In the genomic region with DNA sequence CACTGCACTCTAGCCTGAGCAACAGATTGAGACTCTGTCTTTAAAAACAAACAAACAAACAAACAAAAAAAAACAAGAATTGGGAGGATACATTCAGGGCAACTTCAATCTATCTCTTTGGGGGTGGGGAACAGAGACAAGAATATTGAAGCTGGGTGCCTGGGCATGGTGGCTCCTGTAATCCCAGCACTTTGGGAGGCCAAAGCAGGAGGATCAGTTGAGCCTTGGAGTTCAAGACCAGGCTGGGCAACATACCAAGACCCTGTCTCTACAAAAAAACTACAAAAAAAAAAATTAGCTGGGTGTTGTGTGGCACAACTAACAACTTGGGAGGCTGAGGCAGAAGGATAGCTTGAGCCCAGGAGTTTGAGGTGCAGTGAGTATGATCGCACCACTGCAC, we compare ENCODE assay signal across 8 cellular contexts. TPM values are rescaled to one million over a fixed set of nuclear protein-coding genes. Genes with fewer than 3 reads are reported as not detected.
A peak's percentile ranks its signal among the peaks of the same experiment; 100 is the strongest.
DNase-seq lines count a peak whose midpoint lies in the region; ATAC-seq, FAIRE-seq and TF ChIP-seq lines count a peak whose summit lies in the region.

No MANE protein-coding gene starts in this region.

- 21% methylated on average over 1 of the region's 1 CpG for WGBS in HepG2 (ENCODE audit: low lambda C conversion rate)

- H3K9me3 ChIP-seq in HepG2 (ENCODE audit: low read length) (no peaks in the 10 kb centered on the region), tibial artery (no peaks in the 10 kb centered on the region)

- no peak overlapping the region for H2AFZ ChIP-seq in HepG2 (ENCODE audit: low read length)

- H3K4me2 ChIP-seq in HepG2 (ENCODE audit: low read depth, low read length) = peak overlapping the region; percentile 88

- H3K9ac ChIP-seq in HepG2 (ENCODE audit: insufficient read depth, low read depth, low read length) = peak overlapping the region; percentile 89

- peak overlapping the region; percentile 72 for H3K27ac ChIP-seq in HepG2 (ENCODE audit: extremely low read length, insufficient read depth, low read length)
- peak overlapping the region in 1 of 2 donors; percentile 65 for H3K27ac ChIP-seq in tibial artery

- H3K4me1 Mint-ChIP-seq in activated T-cell treated with anti-CD3 and anti-CD28 coated beads, Interleukin-2, amount 50 U/mL, for 4 hours (ENCODE audit: low read depth) = peaks cover 46% of the 10 kb centered on the region
- H3K4me1 Mint-ChIP-seq in activated naive CD8-positive, alpha-beta T cell treated with anti-CD3 and anti-CD28 coated beads for 36 hours = peaks cover 39% of the 10 kb centered on the region

- no peaks in the 10 kb centered on the region for H3K27me3 Mint-ChIP-seq in activated T-cell treated with anti-CD3 and anti-CD28 coated beads, Interleukin-2, amount 50 U/mL, for 4 hours (ENCODE audit: low read depth)
- no peaks in the 10 kb centered on the region for H3K27me3 Mint-ChIP-seq in activated naive CD8-positive, alpha-beta T cell treated with anti-CD3 and anti-CD28 coated beads for 36 hours

- TSS peak; percentile 57 for BruUV-seq in HepG2 (replicated peaks; lab: Mats Ljungman, UMichigan)

- no peak for TF ChIP-seq POLR2A in HepG2 (IDR thresholded peaks at IDR 0.05; ENCODE audit: insufficient read depth in 1 of 2, low read depth in 2 of 2, low read length in 2 of 2)
- TF ChIP-seq POLR2A in erythroblast (IDR thresholded peaks at IDR 0.05; ENCODE audit: low read length) = no peak

- no peak for TF ChIP-seq RAD21 in HepG2 (CRISPR knock-in tag; IDR thresholded peaks at IDR 0.05)

- H3K4me3 Mint-ChIP-seq in activated T-cell treated with anti-CD3 and anti-CD28 coated beads, Interleukin-2, amount 50 U/mL, for 4 hours = peak overlapping the region; percentile 85
- H3K4me3 Mint-ChIP-seq in activated naive CD8-positive, alpha-beta T cell treated with anti-CD3 and anti-CD28 coated beads for 36 hours = peak overlapping the region; percentile 90

- H3K9me3 Mint-ChIP-seq in activated T-cell treated with anti-CD3 and anti-CD28 coated beads, Interleukin-2, amount 50 U/mL, for 4 hours = no peaks in the 10 kb centered on the region
- no peaks in the 10 kb centered on the region for H3K9me3 Mint-ChIP-seq in activated naive CD8-positive, alpha-beta T cell treated with anti-CD3 and anti-CD28 coated beads for 36 hours

- FAIRE-seq in HepG2 (lab: Jason Lieb, UNC) = no peak

- in situ Hi-C loops in HepG2 (cut with HindIII; ENCODE audit: extremely low pct_ligation_motif_present, low pct_unique_long_range_greater_than_20kb) = no loop called here

- POLR2A ChIA-PET in HepG2 (lab: Yijun Ruan, JAX) = interaction anchor here (1.1 kb wide), 1 partner anchor 9 kb away, joined by 3 read pairs; no protein-coding TSS in a partner anchor

- intact Hi-C loops in HepG2 (cut with micrococcal nuclease; ENCODE audit: unreplicated experiment) (no loop called here), tibial artery (cut with DNase I; ENCODE audit: low total_unique reads) (loop anchor here (10.0 kb wide), 1 partner anchor 50 kb away; no protein-coding TSS in a partner anchor)

- peaks cover 3% of the 10 kb centered on the region; the same call in 1 of the 2 replicates for H4K20me1 ChIP-seq in HepG2 (ENCODE audit: insufficient read depth, low read length)

- H3K27me3 ChIP-seq in HepG2 (ENCODE audit: control insufficient read depth in 1 of 2, insufficient read depth in 2 of 2, low read length in 2 of 2) (no peaks in the 10 kb centered on the region; a peak in 1 of 5 replicates), tibial artery (no peaks in the 10 kb centered on the region)

- peaks cover 52% of the 10 kb centered on the region for H3K79me2 ChIP-seq in HepG2 (ENCODE audit: insufficient read depth, low read length)

- TF ChIP-seq CTCF in HepG2 (CRISPR knock-in tag; IDR thresholded peaks at IDR 0.05) (no peak), tibial artery (IDR thresholded peaks at IDR 0.05) (no peak)

- no peak for DNase-seq in activated T-cell treated with anti-CD3 and anti-CD28 coated beads, Interleukin-2, amount 50 U/mL, for 4 hours
- DNase-seq in activated T-cell treated with anti-CD3 and anti-CD28 coated beads, Interleukin-2, amount 50 U/mL, for 48 hours = no peak
- no peak for DNase-seq in activated naive CD8-positive, alpha-beta T cell treated with anti-CD3 and anti-CD28 coated beads for 36 hours
- DNase-seq in HepG2 (ENCODE audit: low spot score) (no peak), tibial artery (no peak), kidney glomerular epithelial cell (lab: John Stamatoyannopoulos, UW) (no peak), erythroblast (lab: John Stamatoyannopoulos, UW) (no peak)

- no peaks in the 10 kb centered on the region for H3K36me3 Mint-ChIP-seq in activated T-cell treated with anti-CD3 and anti-CD28 coated beads, Interleukin-2, amount 50 U/mL, for 4 hours (ENCODE audit: insufficient read depth)
- H3K36me3 Mint-ChIP-seq in activated naive CD8-positive, alpha-beta T cell treated with anti-CD3 and anti-CD28 coated beads for 36 hours = peaks cover 17% of the 10 kb centered on the region

- H3K4me1 ChIP-seq in HepG2 (ENCODE audit: insufficient read depth, low read length) (peaks cover 77% of the 10 kb centered on the region), tibial artery (peaks cover 9 to 34% (median 19%) of the 10 kb centered on the region in 4 donors)

- H3K36me3 ChIP-seq in HepG2 (replicated peaks in 1 of 2; ENCODE audit: control insufficient read depth in 1 of 2, insufficient read depth in 2 of 2, low read length in 2 of 2) (no peaks in the 10 kb centered on the region; a peak in 1 of 5 replicates), tibial artery (no peaks in the 10 kb centered on the region)

- H3K27ac Mint-ChIP-seq in activated naive CD8-positive, alpha-beta T cell treated with anti-CD3 and anti-CD28 coated beads for 36 hours = peak overlapping the region; percentile 78

- CTCF ChIA-PET in HepG2 (lab: Yijun Ruan, JAX; ENCODE audit: low intra/inter-chr PET ratio, low total read pairs) = no interaction called here

- H3K4me3 ChIP-seq in HepG2 (replicated peaks in 1 of 3; ENCODE audit: insufficient read depth in 1 of 3, low read depth in 2 of 3, low read length in 3 of 3) = peak overlapping the region; percentile 90 to 96 (median 92)
- H3K4me3 ChIP-seq in tibial artery = peak overlapping the region; percentile 65 to 69

- no peak for ATAC-seq in activated T-cell treated with anti-CD3 and anti-CD28 coated beads, Interleukin-2, amount 50 U/mL, for 4 hours
- ATAC-seq in HepG2 (no peak), GM18909 (IDR thresholded peaks at IDR 0.05; ENCODE audit: poor library complexity, unreplicated experiment) (no peak)

- TF ChIP-seq EP300 in HepG2 (IDR thresholded peaks at IDR 0.05; ENCODE audit: low read depth in 2 of 2, low read length in 2 of 2) (no peak), HepG2 (CRISPR knock-in tag; IDR thresholded peaks at IDR 0.05; ENCODE audit: borderline replicate concordance) (no peak)

RNA-seq across cellular contexts. Expression of gene LETM1, which starts 1.2 kb away (rescaled TPM):
- 100 to 1,000 TPM; 128 to 141 (median 133) TPM for total RNA-seq in activated T-cell treated with anti-CD3 and anti-CD28 coated beads, Interleukin-2, amount 50 U/mL, for 4 hours
- 10 to 100 TPM; 76.6 to 77.3 TPM for total RNA-seq in activated naive CD8-positive, alpha-beta T cell treated with anti-CD3 and anti-CD28 coated beads for 36 hours
- total RNA-seq in HepG2 (2016; rRNA removed; fragmentation: Illumina TruSeq; extraction: Trizol) = 29.4 and 41.6 TPM in 2 replicates
- 5.3 and 7.1 TPM in 2 replicates for total RNA-seq in HepG2 (2016; cell fraction: cytosol; rRNA removed; fragmentation: Illumina TruSeq; extraction: Trizol; ENCODE audit: low read depth)
- 25.4 and 43.2 TPM in 2 replicates for total RNA-seq in HepG2 (2016; cell fraction: insoluble cytoplasmic fraction; rRNA removed; fragmentation: Illumina TruSeq; extraction: Trizol)
- 10.6 and 10.8 TPM in 2 replicates for total RNA-seq in HepG2 (2016; cell fraction: membrane; rRNA removed; fragmentation: Illumina TruSeq; extraction: Trizol)
- 39.8 and 46.4 TPM in 2 replicates for total RNA-seq in HepG2 (2016; cell fraction: nucleus; rRNA removed; fragmentation: Illumina TruSeq; extraction: Trizol)
- 9.7 and 14.7 TPM in 2 replicates for polyA plus RNA-seq in HepG2 (2011; rRNA removed)
- 6.3 and 8.5 TPM in 2 replicates for polyA plus RNA-seq in HepG2 (2011; cell fraction: cytosol; rRNA removed)
- 56.2 and 61.1 TPM in 2 replicates for polyA plus RNA-seq in HepG2 (2011; cell fraction: nucleus; rRNA removed)
- 12.6 and 16.7 TPM in 2 replicates for polyA plus RNA-seq in HepG2 (2012)
- 1.6 and 2.1 TPM in 2 replicates for polyA plus RNA-seq in HepG2 (2016; cell fraction: cytosol; fragmentation: Illumina TruSeq; extraction: Trizol; ENCODE audit: low read depth)
- 14.8 and 19.6 TPM in 2 replicates for polyA plus RNA-seq in HepG2 (2016; cell fraction: insoluble cytoplasmic fraction; fragmentation: Illumina TruSeq; extraction: Trizol; ENCODE audit: low read depth)
- polyA plus RNA-seq in HepG2 (2016; cell fraction: membrane; fragmentation: Illumina TruSeq; extraction: Trizol; ENCODE audit: low read depth) = 3.7 and 4.3 TPM in 2 replicates
- 74.4 and 84.9 TPM in 2 replicates for polyA plus RNA-seq in HepG2 (2016; cell fraction: nucleus; fragmentation: Illumina TruSeq; extraction: Trizol; ENCODE audit: insufficient read depth, low read depth)
- polyA minus RNA-seq in HepG2 (2011; rRNA and poly(A)+ RNA removed; ENCODE audit: low replicate concordance) = 41.3 and 51.6 TPM in 2 replicates
- polyA minus RNA-seq in HepG2 (2011; cell fraction: cytosol; rRNA and poly(A)+ RNA removed) = 26.3 and 30.1 TPM in 2 replicates
- 21.1 and 31.3 TPM in 2 replicates for polyA minus RNA-seq in HepG2 (2011; cell fraction: nucleus; rRNA and poly(A)+ RNA removed)

RNA-seq across cellular contexts. Expression of gene NSD2, which starts 16.4 kb away (rescaled TPM):
- 10 to 100 TPM; 84.0 to 97.0 (median 91.0) TPM for total RNA-seq in activated T-cell treated with anti-CD3 and anti-CD28 coated beads, Interleukin-2, amount 50 U/mL, for 4 hours
- total RNA-seq in activated naive CD8-positive, alpha-beta T cell treated with anti-CD3 and anti-CD28 coated beads for 36 hours = 100 to 1,000 TPM; 181 to 184 TPM
- 62.0 and 65.9 TPM in 2 replicates for total RNA-seq in HepG2 (2016; rRNA removed; fragmentation: Illumina TruSeq; extraction: Trizol)
- 184 and 195 TPM in 2 replicates for total RNA-seq in HepG2 (2016; cell fraction: cytosol; rRNA removed; fragmentation: Illumina TruSeq; extraction: Trizol; ENCODE audit: low read depth)
- 53.2 and 63.6 TPM in 2 replicates for total RNA-seq in HepG2 (2016; cell fraction: insoluble cytoplasmic fraction; rRNA removed; fragmentation: Illumina TruSeq; extraction: Trizol)
- total RNA-seq in HepG2 (2016; cell fraction: membrane; rRNA removed; fragmentation: Illumina TruSeq; extraction: Trizol) = 147 and 176 TPM in 2 replicates
- total RNA-seq in HepG2 (2016; cell fraction: nucleus; rRNA removed; fragmentation: Illumina TruSeq; extraction: Trizol) = 58.7 and 66.8 TPM in 2 replicates
- 19.4 and 22.0 TPM in 2 replicates for polyA plus RNA-seq in HepG2 (2011; rRNA removed)
- 11.1 and 12.8 TPM in 2 replicates for polyA plus RNA-seq in HepG2 (2011; cell fraction: cytosol; rRNA removed)
- polyA plus RNA-seq in HepG2 (2011; cell fraction: nucleus; rRNA removed) = 56.9 and 75.7 TPM in 2 replicates
- 26.3 and 32.9 TPM in 2 replicates for polyA plus RNA-seq in HepG2 (2012)
- 11.4 and 12.5 TPM in 2 replicates for polyA plus RNA-seq in HepG2 (2016; cell fraction: cytosol; fragmentation: Illumina TruSeq; extraction: Trizol; ENCODE audit: low read depth)
- polyA plus RNA-seq in HepG2 (2016; cell fraction: insoluble cytoplasmic fraction; fragmentation: Illumina TruSeq; extraction: Trizol; ENCODE audit: low read depth) = 37.5 and 47.3 TPM in 2 replicates
- polyA plus RNA-seq in HepG2 (2016; cell fraction: membrane; fragmentation: Illumina TruSeq; extraction: Trizol; ENCODE audit: low read depth) = 30.1 and 30.2 TPM in 2 replicates
- polyA plus RNA-seq in HepG2 (2016; cell fraction: nucleus; fragmentation: Illumina TruSeq; extraction: Trizol; ENCODE audit: insufficient read depth, low read depth) = 107 and 112 TPM in 2 replicates
- polyA minus RNA-seq in HepG2 (2011; rRNA and poly(A)+ RNA removed; ENCODE audit: low replicate concordance) = 72.2 and 123 TPM in 2 replicates
- 27.9 and 31.4 TPM in 2 replicates for polyA minus RNA-seq in HepG2 (2011; cell fraction: cytosol; rRNA and poly(A)+ RNA removed)
- 66.3 and 67.3 TPM in 2 replicates for polyA minus RNA-seq in HepG2 (2011; cell fraction: nucleus; rRNA and poly(A)+ RNA removed)
